ENCODE assay signal across 9 cellular contexts in genomic region chr14:36518586-36519430, GRCh38. TPM values are rescaled to one million over a fixed set of nuclear protein-coding genes. Genes with fewer than 3 reads are reported as not detected.
DNase-seq lines count a peak whose midpoint lies in the region; ATAC-seq and TF ChIP-seq lines count a peak whose summit lies in the region.
"Had no signal": no experiment of that assay in that cellular context is flagged by ENCODE, and none has a peak within 500 bp of the region (broad histone marks: within the 10 kb centered on the region; RNA-seq: fewer than 3 reads in every experiment).

No MANE protein-coding gene starts in this region.

- peak; percentile 15 to 22 for ATAC-seq in activated T-cell treated with anti-CD3 and anti-CD28 coated beads, Interleukin-2, amount 50 U/mL, for 4 hours
- ATAC-seq in RWPE2 (ENCODE audit: low read depth) = peak; percentile 18
- ATAC-seq in HG03571 (IDR thresholded peaks at IDR 0.05; ENCODE audit: unreplicated experiment) = no peak
- ATAC-seq in HG02884 (IDR thresholded peaks at IDR 0.05; ENCODE audit: unreplicated experiment) = no peak
- no peak for ATAC-seq in GM19463 (IDR thresholded peaks at IDR 0.05; ENCODE audit: unreplicated experiment)

- H3K36me3 Mint-ChIP-seq in activated T-cell treated with anti-CD3 and anti-CD28 coated beads, Interleukin-2, amount 50 U/mL, for 4 hours (ENCODE audit: insufficient read depth) = no peaks in the 10 kb centered on the region

- H3K27ac ChIP-seq in RWPE2 (ENCODE audit: poor library complexity, severe bottlenecking) (no peak overlapping the region), stomach smooth muscle (ENCODE audit: low read length) (no peak overlapping the region)

- no peaks in the 10 kb centered on the region for H3K9me3 Mint-ChIP-seq in activated T-cell treated with anti-CD3 and anti-CD28 coated beads, Interleukin-2, amount 50 U/mL, for 4 hours

- peaks cover 86% of the 10 kb centered on the region for H3K27me3 Mint-ChIP-seq in activated T-cell treated with anti-CD3 and anti-CD28 coated beads, Interleukin-2, amount 50 U/mL, for 4 hours (ENCODE audit: low read depth)

- H3K9ac ChIP-seq in iPS-15b (ENCODE audit: low read depth, low read length) (no peak overlapping the region), stomach smooth muscle (ENCODE audit: low read length in 2 of 2) (no peak overlapping the region)

- no peak overlapping the region for H3K4me3 Mint-ChIP-seq in activated T-cell treated with anti-CD3 and anti-CD28 coated beads, Interleukin-2, amount 50 U/mL, for 4 hours

- no peak for TF ChIP-seq CTCF in RWPE2 (IDR thresholded peaks at IDR 0.05; ENCODE audit: poor library complexity, severe bottlenecking)

- H3K4me1 ChIP-seq in RWPE2 (ENCODE audit: insufficient read depth, poor library complexity, severe bottlenecking) = peaks cover 2% of the 10 kb centered on the region
- H3K4me1 ChIP-seq in iPS-15b (ENCODE audit: control insufficient read depth, insufficient read depth, low read length) = peaks cover 2% of the 10 kb centered on the region
- peaks cover 37% of the 10 kb centered on the region for H3K4me1 ChIP-seq in stomach smooth muscle (ENCODE audit: control insufficient read depth, insufficient read depth, low read length)

- H3K9me3 ChIP-seq in RWPE2 (ENCODE audit: severe bottlenecking) (no peaks in the 10 kb centered on the region), iPS-15b (ENCODE audit: control insufficient read depth, insufficient read depth, low read length) (no peaks in the 10 kb centered on the region), stomach smooth muscle (ENCODE audit: control insufficient read depth in 2 of 2, low read length in 2 of 2) (no peaks in the 10 kb centered on the region)

- H3K4me1 Mint-ChIP-seq in activated T-cell treated with anti-CD3 and anti-CD28 coated beads, Interleukin-2, amount 50 U/mL, for 4 hours (ENCODE audit: low read depth) = peaks cover 11% of the 10 kb centered on the region

- DNase-seq in activated T-cell treated with anti-CD3 and anti-CD28 coated beads, Interleukin-2, amount 50 U/mL, for 4 hours = no peak
- DNase-seq in activated T-cell treated with anti-CD3 and anti-CD28 coated beads, Interleukin-2, amount 50 U/mL, for 1 hour = no peak
- peak; percentile 64 for DNase-seq in RWPE2 (ENCODE audit: low spot score)
- DNase-seq: substantia nigra had no signal

- H3K27me3 ChIP-seq in RWPE2 (ENCODE audit: insufficient read depth, poor library complexity, severe bottlenecking) (peaks cover 100% of the 10 kb centered on the region), iPS-15b (ENCODE audit: control insufficient read depth, insufficient read depth, low read length) (peaks cover 99% of the 10 kb centered on the region), stomach smooth muscle (ENCODE audit: control insufficient read depth in 1 of 2, insufficient read depth in 2 of 2, low read length in 2 of 2) (peaks cover 64 to 87% of the 10 kb centered on the region in 2 donors)

- H3K4me3 ChIP-seq in RWPE2 (ENCODE audit: severe bottlenecking) (no peak overlapping the region), iPS-15b (ENCODE audit: low read depth, low read length) (peak overlapping the region; percentile 39), stomach smooth muscle (ENCODE audit: low read length in 2 of 2) (peak overlapping the region; percentile 43 to 64)

- H3K36me3 ChIP-seq in RWPE2 (ENCODE audit: low read depth) (no peaks in the 10 kb centered on the region), iPS-15b (ENCODE audit: control insufficient read depth, insufficient read depth, low read length) (no peaks in the 10 kb centered on the region), stomach smooth muscle (ENCODE audit: control insufficient read depth in 2 of 2, insufficient read depth in 2 of 2, low read length in 2 of 2) (no peaks in the 10 kb centered on the region)

RNA-seq across cellular contexts. Expression of gene NKX2-1, which starts 1.2 kb away (rescaled TPM):
- under 1 TPM in 1 of 3 donors, not detected in 2; 0.13 TPM for total RNA-seq in activated T-cell treated with anti-CD3 and anti-CD28 coated beads, Interleukin-2, amount 50 U/mL, for 4 hours

Comparison
In these comparisons a context has a peak if more than half of its experiments do, and no peak if none do; other contexts are left out.
1. ATAC-seq: peak in activated T-cell treated with anti-CD3 and anti-CD28 coated beads, Interleukin-2, amount 50 U/mL, for 4 hours (2 of 2) and RWPE2 (single experiment); none in HG03571 (single experiment), HG02884 (single experiment) and GM19463 (single experiment).